8 cellular contexts compared by ENCODE assay signal in the genomic region with DNA sequence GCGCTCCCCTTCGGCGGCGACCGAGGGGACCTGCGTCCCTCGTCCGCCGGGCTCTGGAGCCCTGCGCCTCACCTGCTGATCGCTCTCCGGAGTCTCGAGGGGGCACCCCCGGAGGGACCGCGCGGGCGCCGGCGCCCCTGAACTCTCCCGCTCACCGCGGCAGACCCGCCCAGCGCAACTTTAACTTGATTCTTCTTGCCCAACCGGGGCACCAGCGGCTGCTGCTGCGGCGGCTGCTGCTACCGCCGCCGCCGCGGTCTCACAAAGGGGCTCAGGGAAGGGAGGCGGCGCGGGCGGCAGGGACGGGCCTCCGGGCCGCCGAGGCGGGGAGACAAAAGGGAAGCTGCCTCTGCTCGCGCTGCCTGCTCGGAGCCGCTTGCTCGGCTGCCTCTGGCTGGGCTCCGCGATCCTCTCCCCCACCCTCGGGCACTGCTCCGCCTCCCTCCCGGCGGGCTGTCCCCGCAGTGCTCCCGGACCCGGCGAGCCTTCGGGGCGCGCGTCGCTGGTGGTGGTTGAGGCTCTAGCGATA. TPM values are rescaled to one million over a fixed set of nuclear protein-coding genes. Genes with fewer than 3 reads are reported as not detected.
DNase-seq lines count a peak whose midpoint lies in the region; ATAC-seq and TF ChIP-seq lines count a peak whose summit lies in the region.

A gene (plus strand): TSS at position 456 of the 529 bp plus-strand sequence.

- peak; percentile 22 for DNase-seq in ACHN
- DNase-seq in NCI-H2196 (lab: John Stamatoyannopoulos, UW; ENCODE audit: unreplicated experiment) = peak; percentile 58
- DNase-seq in activated CD8-positive, alpha-beta memory T cell treated with anti-CD3 and anti-CD28 coated beads for 4 hours (ENCODE audit: low read depth in 2 of 2) = peak; percentile 14 to 37
- peak; percentile 86 for DNase-seq in endodermal cell
- DNase-seq in mesothelial cell of epicardium (ENCODE audit: low spot score in 2 of 2, unreplicated experiment in 2 of 2) = peak; percentile 40 to 67
- DNase-seq in stimulated activated CD8-positive, alpha-beta memory T cell treated with anti-CD3 and anti-CD28 coated beads, Interleukin-4, amount 100 ng/mL, for 24 hours (ENCODE audit: low read depth) = peak; percentile 24

- H3K27ac ChIP-seq in endodermal cell (ENCODE audit: low read depth, low read length) = peak within 1 kb of the TSS; percentile 88

- H3K36me3 Mint-ChIP-seq in endodermal cell (ENCODE audit: low read depth) (no peaks in the 10 kb centered on the region), mesothelial cell of epicardium (no peaks in the 10 kb centered on the region)

- 0% methylated on average over 6 to 64 of the region's 64 CpGs for WGBS in endodermal cell (ENCODE audit: insufficient coverage in 1 of 2, insufficient read length in 1 of 2), 2 experiments

- peak within 1 kb of the TSS; percentile 83 for H3K4me3 ChIP-seq in endodermal cell (ENCODE audit: low read length)

- peaks cover 4% of the 10 kb centered on the region for H3K4me1 ChIP-seq in endodermal cell (ENCODE audit: control insufficient read depth, insufficient read depth, low read length)

- H3K27me3 ChIP-seq in endodermal cell (ENCODE audit: control insufficient read depth, insufficient read depth, low read length, poor library complexity, severe bottlenecking) = peaks cover 57% of the 10 kb centered on the region

- peak; percentile 29 for ATAC-seq in GM18508 (IDR thresholded peaks at IDR 0.05; ENCODE audit: insufficient read depth, unreplicated experiment)
- peak; percentile 45 for ATAC-seq in HG03025 (IDR thresholded peaks at IDR 0.05; ENCODE audit: low FRiP score, unreplicated experiment)

- H3K4me1 Mint-ChIP-seq in endodermal cell = peaks cover 17% of the 10 kb centered on the region
- H3K4me1 Mint-ChIP-seq in mesothelial cell of epicardium = peaks cover 27% of the 10 kb centered on the region

- H3K4me3 Mint-ChIP-seq in endodermal cell (peak within 1 kb of the TSS; percentile 67), mesothelial cell of epicardium (peak within 1 kb of the TSS; percentile 84)

- no peaks in the 10 kb centered on the region for H3K36me3 ChIP-seq in endodermal cell (ENCODE audit: control insufficient read depth, insufficient read depth, low read length)

- H3K9me3 Mint-ChIP-seq in endodermal cell (no peaks in the 10 kb centered on the region), mesothelial cell of epicardium (no peaks in the 10 kb centered on the region)

- in situ Hi-C loops in ACHN (cut with HindIII; ENCODE audit: low pct_ligation_motif_present, low pct_unique_long_range_greater_than_20kb, low sequenced_read_pairs) = no loop called here

- peak within 1 kb of the TSS; percentile 74 for H3K27ac Mint-ChIP-seq in endodermal cell
- peak within 1 kb of the TSS; percentile 93 for H3K27ac Mint-ChIP-seq in mesothelial cell of epicardium

- H3K9ac ChIP-seq in endodermal cell (ENCODE audit: extremely low read depth, low read length, poor library complexity, severe bottlenecking) = peak within 1 kb of the TSS; percentile 49

- H3K27me3 Mint-ChIP-seq in endodermal cell (ENCODE audit: insufficient read depth) (peaks cover 62% of the 10 kb centered on the region), mesothelial cell of epicardium (ENCODE audit: low read depth) (peaks cover 48% of the 10 kb centered on the region)

- TF ChIP-seq CTCF in endodermal cell (conservative IDR thresholded peaks at IDR 0.05) (no peak), mesothelial cell of epicardium (IDR thresholded peaks at IDR 0.05; ENCODE audit: unreplicated experiment) (no peak)

- H3K9me3 ChIP-seq in endodermal cell (ENCODE audit: control insufficient read depth, low read length) = no peaks in the 10 kb centered on the region

RNA-seq across cellular contexts. Expression of the gene that starts here (rescaled TPM):
- total RNA-seq in endodermal cell = 1 to 10 TPM; 1.6 to 3.3 TPM
- polyA plus RNA-seq in endodermal cell (2013, experiment 1 of 2) = 15.0 TPM
- 14.3 TPM for polyA plus RNA-seq in endodermal cell (2013, experiment 2 of 2)
- 10.6 to 12.1 TPM (median 10.8 TPM) in 3 replicates for total RNA-seq in mesothelial cell of epicardium

Comparison
In these comparisons a context has a peak if more than half of its experiments do, and no peak if none do; other contexts are left out.
1. Peak in every context shown above with its lines: DNase-seq, ATAC-seq, H3K4me3 ChIP-seq and H3K27ac ChIP-seq.
2. DNase-seq: peak in every context shown above with its lines; median percentile 86 in endodermal cell; 58 in NCI-H2196; 54 in mesothelial cell of epicardium; 26 in activated CD8-positive, alpha-beta memory T cell treated with anti-CD3 and anti-CD28 coated beads for 4 hours; 24 in stimulated activated CD8-positive, alpha-beta memory T cell treated with anti-CD3 and anti-CD28 coated beads, Interleukin-4, amount 100 ng/mL, for 24 hours; 22 in ACHN.